22 cellular contexts compared by ENCODE assay signal in the genomic region with DNA sequence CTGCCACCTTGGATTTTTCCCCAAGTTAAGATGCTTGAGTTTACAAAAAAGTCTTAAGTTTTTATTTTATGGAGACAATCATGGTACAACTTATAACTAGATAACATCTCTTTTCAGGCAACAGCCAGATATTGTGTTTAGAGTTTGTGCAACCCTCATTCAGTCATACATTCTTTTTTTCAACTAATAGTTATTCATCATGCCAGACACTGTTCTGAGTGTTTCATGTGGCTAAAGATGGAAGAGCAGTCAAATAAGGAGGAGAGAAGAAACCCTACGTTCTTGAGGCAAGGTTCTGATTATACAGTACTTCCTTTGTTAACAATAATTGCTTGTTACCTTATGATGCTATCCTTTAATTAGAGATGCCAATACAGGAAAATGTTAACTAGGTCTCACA. TPM values are rescaled to one million over a fixed set of nuclear protein-coding genes. Genes with fewer than 3 reads are reported as not detected.
DNase-seq lines count a peak whose midpoint lies in the region; ATAC-seq, FAIRE-seq and TF ChIP-seq lines count a peak whose summit lies in the region.
"Had no signal": no experiment of that assay in that cellular context is flagged by ENCODE, and none has a peak within 500 bp of the region (broad histone marks: within the 10 kb centered on the region; RNA-seq: fewer than 3 reads in every experiment).

No MANE protein-coding gene starts in this region.

- peak overlapping the region; percentile 56 for H2AFZ ChIP-seq in smooth muscle cell (ENCODE audit: low read depth)

- TF ChIP-seq CTCF in bronchial epithelial cell (IDR thresholded peaks at IDR 0.05; ENCODE audit: insufficient read depth, low read length, severe bottlenecking) = no peak
- TF ChIP-seq CTCF in smooth muscle cell (IDR thresholded peaks at IDR 0.05; ENCODE audit: borderline replicate concordance, insufficient read depth, poor library complexity, severe bottlenecking) = no peak

- WGBS in smooth muscle cell (ENCODE audit: low lambda C conversion rate) = 50% methylated on average over 1 of the region's 1 CpG

- no peaks in the 10 kb centered on the region for H3K9me3 ChIP-seq in smooth muscle cell (replicated peaks; ENCODE audit: low read depth)
- no peaks in the 10 kb centered on the region for H3K9me3 ChIP-seq in MG63

- H3K27ac ChIP-seq in smooth muscle cell (ENCODE audit: low read depth) = no peak overlapping the region
- H3K27ac ChIP-seq: C4-2B had no signal

- no peak overlapping the region for H3K4me2 ChIP-seq in smooth muscle cell

- H3F3A ChIP-seq in smooth muscle cell (ENCODE audit: low read depth) = no peaks in the 10 kb centered on the region

- no peak for TF ChIP-seq POLR2A in H54 (IDR thresholded peaks at IDR 0.05; ENCODE audit: low read depth, low read length)

- no peaks in the 10 kb centered on the region for H3K79me2 ChIP-seq in smooth muscle cell (ENCODE audit: low read depth)

- H3K27me3 ChIP-seq in bronchial epithelial cell (ENCODE audit: control insufficient read depth, insufficient read depth, low read length) (no peaks in the 10 kb centered on the region), smooth muscle cell (ENCODE audit: low read depth) (no peaks in the 10 kb centered on the region), MG63 (no peaks in the 10 kb centered on the region)

- peak; percentile 65 for FAIRE-seq in H54 (lab: Jason Lieb, UNC)
- no peak for FAIRE-seq in bronchial epithelial cell (lab: Jason Lieb, UNC)
- FAIRE-seq: A204.1, H1, HepG2 had no signal

- H4K20me1 ChIP-seq in smooth muscle cell (ENCODE audit: low read depth) = no peaks in the 10 kb centered on the region

- no peaks in the 10 kb centered on the region for H3K36me3 ChIP-seq in bronchial epithelial cell (ENCODE audit: control insufficient read depth, insufficient read depth, low read length)
- no peaks in the 10 kb centered on the region for H3K36me3 ChIP-seq in smooth muscle cell (ENCODE audit: low read depth)
- no peaks in the 10 kb centered on the region for H3K36me3 ChIP-seq in MG63

- H3K4me1 ChIP-seq in smooth muscle cell (ENCODE audit: low read depth) = no peaks in the 10 kb centered on the region

- H3K4me3 ChIP-seq in bronchial epithelial cell (ENCODE audit: low read depth, low read length) = no peak overlapping the region
- no peak overlapping the region for H3K4me3 ChIP-seq in smooth muscle cell
- no peak overlapping the region for H3K4me3 ChIP-seq in MG63

- no peak for ATAC-seq in HG03095 (IDR thresholded peaks at IDR 0.05; ENCODE audit: unreplicated experiment)
- no peak for ATAC-seq in GM21381 (IDR thresholded peaks at IDR 0.05; ENCODE audit: unreplicated experiment)
- ATAC-seq: HepG2 had no signal

- no peak overlapping the region for H3K9ac ChIP-seq in smooth muscle cell (ENCODE audit: low read depth)

- DNase-seq in H54 (ENCODE audit: insufficient read length, low spot score) (no peak), RPMI7951 (ENCODE audit: low read depth) (peak; percentile 20), bronchial epithelial cell (ENCODE audit: low read depth) (peak; percentile 17), smooth muscle cell (lab: John Stamatoyannopoulos, UW; ENCODE audit: unreplicated experiment) (no peak), MG63 (no peak)
- DNase-seq: ACHN; AML-193; CD4-positive, alpha-beta T cell; DMS153; DMS79; GF-D8; HCEC 1CT; HFFc6; Kasumi-1; KG1 had no signal

RNA-seq across cellular contexts. Expression of gene ZNF462, which starts 42.1 kb away (rescaled TPM):
- 10.0 and 14.2 TPM in 2 replicates for total RNA-seq in RPMI7951 (2014; rRNA removed; shearing (Covaris generic))
- total RNA-seq in bronchial epithelial cell (8.2 and 8.3 TPM in 2 replicates), smooth muscle cell (29.9 and 32.2 TPM in 2 replicates)
- 9.1 and 9.3 TPM in 2 replicates for polyA plus RNA-seq in smooth muscle cell
- total RNA-seq in MG63 (2014; rRNA removed; shearing (Covaris generic); ENCODE audit: low replicate concordance) = 6.8 and 24.5 TPM in 2 replicates
- total RNA-seq: HepG2 had no signal
- polyA plus RNA-seq: HepG2, IgD-negative memory B cell had no signal

Comparison
In these comparisons a context has a peak if more than half of its experiments do, and no peak if none do; other contexts are left out.
1. DNase-seq: peak in RPMI7951 (single experiment) and bronchial epithelial cell (single experiment); none in H54 (single experiment), smooth muscle cell (single experiment) and MG63 (single experiment).